25 cellular contexts compared by ENCODE assay signal in genomic region chr2:237229905-237230304, GRCh38.
DNase-seq lines count a peak whose midpoint lies in the region; ATAC-seq, FAIRE-seq and TF ChIP-seq lines count a peak whose summit lies in the region.
"Had no signal": no experiment of that assay in that cellular context is flagged by ENCODE, and none has a peak within 500 bp of the region (broad histone marks: within the 10 kb centered on the region; RNA-seq: fewer than 3 reads in every experiment).

No MANE protein-coding gene starts in this region.

- H2BK5ac ChIP-seq in mesenchymal stem cell (ENCODE audit: low read depth, low read length, poor library complexity, severe bottlenecking): no peak overlapping the region

- H3K27me3 Mint-ChIP-seq in effector memory CD8-positive, alpha-beta T cell: peaks cover 47 to 74% of the 10 kb centered on the region in 2 donors

- no peaks in the 10 kb centered on the region for H3K9me2 ChIP-seq in GM23248 (ENCODE audit: insufficient read depth)

- peaks cover 50% of the 10 kb centered on the region for H3K4me1 ChIP-seq in GM23248 (ENCODE audit: insufficient read depth)
- 0 out of 2 replicates have a peak, but pooled peaks cover 2% of the 10 kb centered on the region for H3K4me1 ChIP-seq in Panc1 (ENCODE audit: control insufficient read depth, insufficient read depth, low read length)
- H3K4me1 ChIP-seq in mesenchymal stem cell (ENCODE audit: control insufficient read depth, insufficient read depth, low read depth, low read length): peaks cover 8% of the 10 kb centered on the region
- H3K4me1 ChIP-seq: BE2C had no signal

- H3K18ac ChIP-seq in mesenchymal stem cell (ENCODE audit: low read depth in 1 of 2, low read length in 2 of 2): peak overlapping the region; percentile 23 to 91

- H3K14ac ChIP-seq in mesenchymal stem cell (ENCODE audit: low read length in 2 of 2): peak overlapping the region in 1 of 2 experiments; percentile 90

- DNase-seq in GM23248: peak; percentile 33
- no peak for DNase-seq in HTR-8/SVneo (ENCODE audit: insufficient read length, low spot score)
- no peak for DNase-seq in Panc1 (ENCODE audit: low read depth, low spot score)
- no peak for DNase-seq in mesenchymal stem cell
- DNase-seq in effector memory CD8-positive, alpha-beta T cell: no peak
- DNase-seq in NCI-H345 treated with DMSO at 0.1 percent for 48 hours (lab: John Stamatoyannopoulos, UW; ENCODE audit: unreplicated experiment): no peak
- no peak for DNase-seq in GDM1 (lab: John Stamatoyannopoulos, UW)
- no peak for DNase-seq in GM19238 (ENCODE audit: insufficient read length, low spot score)
- DNase-seq: ACHN; BE2C; C1 segment of cervical spinal cord; CD4-positive, CD25-positive, alpha-beta regulatory T cell; CD8-positive, alpha-beta memory T cell; COR-L47; DMS 273 treated with DMSO at 0.1 percent for 48 hours; DMS53; DND-41; EL; GOT3; H7; HFFc6 had no signal

- BruUV-seq in Panc1 (replicated peaks; lab: Mats Ljungman, UMichigan): no TSS peak

- no peak overlapping the region for H2AFZ ChIP-seq in GM23248
- H2AFZ ChIP-seq in mesenchymal stem cell (ENCODE audit: low read depth, low read length): no peak overlapping the region

- H3K27ac ChIP-seq in GM23248 (no peak overlapping the region), Panc1 (ENCODE audit: low read length) (peak overlapping the region; percentile 35; the same call in 1 of the 2 replicates), mesenchymal stem cell (ENCODE audit: low read length, poor library complexity, severe bottlenecking) (no peak overlapping the region)

- no peaks in the 10 kb centered on the region for H3K79me2 ChIP-seq in GM23248 (ENCODE audit: insufficient read depth)

- H3K4me3 Mint-ChIP-seq in effector memory CD8-positive, alpha-beta T cell: no peak overlapping the region
- H3K4me3 Mint-ChIP-seq: CD4-positive, CD25-positive, alpha-beta regulatory T cell; CD8-positive, alpha-beta memory T cell; HFFc6 had no signal

- H3K9me3 Mint-ChIP-seq in effector memory CD8-positive, alpha-beta T cell: no peaks in the 10 kb centered on the region
- H3K9me3 Mint-ChIP-seq: CD8-positive, alpha-beta memory T cell; HFFc6 had no signal

- no peaks in the 10 kb centered on the region for H3K36me3 Mint-ChIP-seq in effector memory CD8-positive, alpha-beta T cell (ENCODE audit: insufficient read depth)
- H3K36me3 Mint-ChIP-seq: CD4-positive, CD25-positive, alpha-beta regulatory T cell; CD8-positive, alpha-beta memory T cell had no signal

- peak overlapping the region; percentile 47 for H2AK5ac ChIP-seq in mesenchymal stem cell (ENCODE audit: low read length, severe bottlenecking)

- peak overlapping the region; percentile 53 for H4K91ac ChIP-seq in mesenchymal stem cell (ENCODE audit: low read length)

- no peaks in the 10 kb centered on the region for H3K36me3 ChIP-seq in GM23248 (ENCODE audit: low read depth)
- H3K36me3 ChIP-seq in Panc1 (ENCODE audit: control insufficient read depth, insufficient read depth, low read length): no peaks in the 10 kb centered on the region
- H3K36me3 ChIP-seq in mesenchymal stem cell (ENCODE audit: control insufficient read depth in 1 of 2, insufficient read depth in 2 of 2, low read depth in 1 of 2, low read length in 2 of 2): peaks cover 0 to 3% of the 10 kb centered on the region in 2 experiments
- H3K36me3 ChIP-seq: BE2C had no signal

- H3K4ac ChIP-seq in mesenchymal stem cell (ENCODE audit: low read depth in 1 of 2, low read length in 2 of 2): peak overlapping the region; percentile 7 to 65

- 100% methylated on average over 2 of the region's 2 CpGs for WGBS in GM23248 (ENCODE audit: low coverage in 1 of 2, low lambda C conversion rate in 2 of 2, missing lambda C conversion rate in 2 of 2), 2 experiments
- WGBS in mesenchymal stem cell: 100% methylated on average over 1 of the region's 2 CpGs

- no peak for ATAC-seq in Panc1
- no peak for ATAC-seq in effector memory CD8-positive, alpha-beta T cell (replicated peaks)
- ATAC-seq: HCT116, K562 had no signal

- in situ Hi-C loops in GM23248 (cut with MboI) (no loop called here), Panc1 (cut with HindIII; ENCODE audit: low pct_unique_long_range_greater_than_20kb, low sequenced_read_pairs) (no loop called here)

- H3K79me1 ChIP-seq in mesenchymal stem cell (replicated peaks; ENCODE audit: low read length, poor library complexity, severe bottlenecking): no peaks in the 10 kb centered on the region

- H3K4me2 ChIP-seq in GM23248 (ENCODE audit: unreplicated experiment): no peak overlapping the region
- H3K4me2 ChIP-seq in mesenchymal stem cell (ENCODE audit: low read length, poor library complexity, severe bottlenecking): no peak overlapping the region

- no peak overlapping the region for H2BK15ac ChIP-seq in mesenchymal stem cell (ENCODE audit: low read depth, poor library complexity, severe bottlenecking)

- H2BK12ac ChIP-seq in mesenchymal stem cell (ENCODE audit: low read length in 2 of 2): peak overlapping the region; percentile 15 to 100

- peak overlapping the region; percentile 59 for H4K8ac ChIP-seq in mesenchymal stem cell (ENCODE audit: low read length)

- H3K27me3 ChIP-seq in GM23248 (replicated peaks; ENCODE audit: insufficient read depth): no peaks in the 10 kb centered on the region
- H3K27me3 ChIP-seq in Panc1 (ENCODE audit: control insufficient read depth, insufficient read depth, low read length): no peaks in the 10 kb centered on the region
- H3K27me3 ChIP-seq in mesenchymal stem cell (ENCODE audit: control insufficient read depth in 1 of 2, insufficient read depth in 1 of 2, low read length in 2 of 2): no peaks in the 10 kb centered on the region
- H3K27me3 ChIP-seq: BE2C had no signal

- intact Hi-C loops in Panc1 (cut with micrococcal nuclease; ENCODE audit: unreplicated experiment): no loop called here

- H3K4me1 Mint-ChIP-seq in effector memory CD8-positive, alpha-beta T cell (ENCODE audit: low read depth in 2 of 2): peaks cover 0 to 4% of the 10 kb centered on the region in 2 donors
- H3K4me1 Mint-ChIP-seq: CD8-positive, alpha-beta memory T cell had no signal

- CTCF ChIA-PET in Panc1 (lab: Charles Lee): no interaction called here

- H3K4me3 ChIP-seq in GM23248 (no peak overlapping the region), Panc1 (ENCODE audit: low read depth in 2 of 2, low read length in 2 of 2) (no peak overlapping the region), mesenchymal stem cell (ENCODE audit: insufficient read depth in 1 of 2, low read depth in 1 of 2, low read length in 2 of 2) (no peak overlapping the region)
- H3K4me3 ChIP-seq: K562 had no signal

- H2BK120ac ChIP-seq in mesenchymal stem cell (ENCODE audit: low read depth, low read length): no peak overlapping the region

- H3K27ac Mint-ChIP-seq in effector memory CD8-positive, alpha-beta T cell: no peak overlapping the region
- H3K27ac Mint-ChIP-seq: CD4-positive, CD25-positive, alpha-beta regulatory T cell; CD8-positive, alpha-beta memory T cell; HFFc6 had no signal

- H3K9me3 ChIP-seq in GM23248 (ENCODE audit: low read depth): no peaks in the 10 kb centered on the region
- no peaks in the 10 kb centered on the region for H3K9me3 ChIP-seq in Panc1 (ENCODE audit: control insufficient read depth, insufficient read depth, low read depth, low read length)
- no peaks in the 10 kb centered on the region for H3K9me3 ChIP-seq in mesenchymal stem cell (ENCODE audit: control insufficient read depth, low read length)
- H3K9me3 ChIP-seq: BE2C had no signal

- no peak overlapping the region for H3K9ac ChIP-seq in GM23248
- H3K9ac ChIP-seq in mesenchymal stem cell (ENCODE audit: low read length): no peak overlapping the region

- H3K23ac ChIP-seq in mesenchymal stem cell (ENCODE audit: low read length in 2 of 2): no peak overlapping the region

- peaks cover 28% of the 10 kb centered on the region for H3F3A ChIP-seq in GM23248 (ENCODE audit: insufficient read depth)

- POLR2A ChIA-PET in Panc1 (lab: Charles Lee): no interaction called here

- H4K20me1 ChIP-seq in GM23248 (ENCODE audit: insufficient read depth): no peaks in the 10 kb centered on the region

- TF ChIP-seq CTCF in Panc1 (IDR thresholded peaks at IDR 0.05): no peak

- peak; percentile 42 for FAIRE-seq in HTR-8/SVneo (lab: Jason Lieb, UNC)
- FAIRE-seq: A204.1, GM12891, K562 had no signal
